In the genomic region with DNA sequence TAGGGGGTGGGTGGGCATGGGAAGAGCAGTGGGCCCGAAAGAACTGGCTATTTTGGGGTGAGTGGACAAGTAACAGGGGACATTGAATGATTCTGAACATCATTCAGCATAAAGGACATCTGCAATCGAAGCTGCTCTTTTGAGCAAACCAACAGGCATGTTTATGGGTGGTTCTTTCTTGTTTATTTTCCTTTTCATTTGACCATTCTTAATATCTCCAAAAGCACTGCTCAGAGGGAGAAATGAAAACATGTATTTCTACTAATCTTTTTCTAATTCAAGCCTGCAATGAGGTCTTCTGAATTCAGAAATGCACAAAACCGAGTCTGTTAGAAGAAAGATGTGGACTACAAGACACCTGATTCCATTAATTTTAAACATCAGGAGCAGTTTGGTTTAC, we compare ENCODE assay signal across 2 cellular contexts.
TF ChIP-seq lines count a peak whose summit lies in the region.

No MANE protein-coding gene starts in this region.

TF ChIP-seq in A549, 52 proteins besides CTCF, POLR2A, EP300 and RAD21:
- no peak for TF ChIP-seq HOXB13 (CRISPR knock-in tag; IDR thresholded peaks at IDR 0.05; ENCODE audit: low read depth)
- TF ChIP-seq HDAC2 (IDR thresholded peaks at IDR 0.05), result no peak
- no peak for TF ChIP-seq HOXA7 (CRISPR knock-in tag; IDR thresholded peaks at IDR 0.05)
- no peak for TF ChIP-seq ZSCAN20 (CRISPR knock-in tag; IDR thresholded peaks at IDR 0.05)
- no peak for TF ChIP-seq NR3C1 (IDR thresholded peaks at IDR 0.05)
- TF ChIP-seq, protein P1, sequence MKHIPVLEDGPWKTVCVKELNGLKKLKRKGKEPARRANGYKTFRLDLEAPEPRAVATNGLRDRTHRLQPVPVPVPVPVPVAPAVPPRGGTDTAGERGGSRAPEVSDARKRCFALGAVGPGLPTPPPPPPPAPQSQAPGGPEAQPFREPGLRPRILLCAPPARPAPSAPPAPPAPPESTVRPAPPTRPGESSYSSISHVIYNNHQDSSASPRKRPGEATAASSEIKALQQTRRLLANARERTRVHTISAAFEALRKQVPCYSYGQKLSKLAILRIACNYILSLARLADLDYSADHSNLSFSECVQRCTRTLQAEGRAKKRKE (CRISPR knock-in tag; IDR thresholded peaks at IDR 0.05; ENCODE audit: low read depth), result no peak
- TF ChIP-seq TFCP2L1 (CRISPR knock-in tag; IDR thresholded peaks at IDR 0.05), result no peak
TF ChIP-seq in A549: peak in this region for 0.

TF ChIP-seq in IMR-90, 13 proteins besides CTCF, POLR2A, EP300 and RAD21:
- TF ChIP-seq CEBPB (IDR thresholded peaks at IDR 0.05; ENCODE audit: low read depth, low read length) (no peak), MAFK (IDR thresholded peaks at IDR 0.05; ENCODE audit: low read depth, low read length) (no peak), FOS (IDR thresholded peaks at IDR 0.05; ENCODE audit: low read depth, low read length) (no peak), MXI1 (IDR thresholded peaks at IDR 0.05; ENCODE audit: borderline replicate concordance, low read depth, low read length) (no peak), NFE2L2 (IDR thresholded peaks at IDR 0.05; ENCODE audit: low read depth, low read length) (no peak), SMC3 (IDR thresholded peaks at IDR 0.05; ENCODE audit: low read depth, low read length) (no peak), RFX5 (IDR thresholded peaks at IDR 0.05; ENCODE audit: low read depth, low read length) (no peak), MAZ (IDR thresholded peaks at IDR 0.05; ENCODE audit: borderline replicate concordance, low read depth, low read length) (no peak)
- TF ChIP-seq, protein P2, sequence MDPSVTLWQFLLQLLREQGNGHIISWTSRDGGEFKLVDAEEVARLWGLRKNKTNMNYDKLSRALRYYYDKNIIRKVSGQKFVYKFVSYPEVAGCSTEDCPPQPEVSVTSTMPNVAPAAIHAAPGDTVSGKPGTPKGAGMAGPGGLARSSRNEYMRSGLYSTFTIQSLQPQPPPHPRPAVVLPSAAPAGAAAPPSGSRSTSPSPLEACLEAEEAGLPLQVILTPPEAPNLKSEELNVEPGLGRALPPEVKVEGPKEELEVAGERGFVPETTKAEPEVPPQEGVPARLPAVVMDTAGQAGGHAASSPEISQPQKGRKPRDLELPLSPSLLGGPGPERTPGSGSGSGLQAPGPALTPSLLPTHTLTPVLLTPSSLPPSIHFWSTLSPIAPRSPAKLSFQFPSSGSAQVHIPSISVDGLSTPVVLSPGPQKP (IDR thresholded peaks at IDR 0.05; ENCODE audit: borderline replicate concordance, low read depth, low read length), result no peak
- TF ChIP-seq, protein P3, sequence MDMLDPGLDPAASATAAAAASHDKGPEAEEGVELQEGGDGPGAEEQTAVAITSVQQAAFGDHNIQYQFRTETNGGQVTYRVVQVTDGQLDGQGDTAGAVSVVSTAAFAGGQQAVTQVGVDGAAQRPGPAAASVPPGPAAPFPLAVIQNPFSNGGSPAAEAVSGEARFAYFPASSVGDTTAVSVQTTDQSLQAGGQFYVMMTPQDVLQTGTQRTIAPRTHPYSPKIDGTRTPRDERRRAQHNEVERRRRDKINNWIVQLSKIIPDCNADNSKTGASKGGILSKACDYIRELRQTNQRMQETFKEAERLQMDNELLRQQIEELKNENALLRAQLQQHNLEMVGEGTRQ (IDR thresholded peaks at IDR 0.05; ENCODE audit: low read depth, low read length), result no peak
